ENCODE assay signal across 2 cellular contexts in the genomic region with DNA sequence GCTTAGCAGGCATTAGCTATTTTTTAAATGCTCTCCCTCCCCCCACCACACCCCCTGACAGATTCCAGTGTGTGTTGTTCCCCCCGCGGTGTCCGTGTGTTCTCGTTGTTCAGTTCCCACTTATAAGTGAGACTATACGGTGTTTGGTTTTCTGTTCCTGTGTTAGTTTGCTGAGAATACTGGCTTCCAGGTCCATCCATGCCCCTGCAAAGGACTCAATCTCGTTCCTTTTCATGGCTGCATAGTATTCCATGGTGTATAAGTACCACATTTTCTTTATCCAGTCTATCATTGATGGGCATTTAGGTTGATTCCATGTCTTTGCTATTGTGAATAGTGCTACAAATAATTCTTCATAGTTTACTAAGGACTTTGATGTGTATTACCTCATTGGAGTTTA.
TF ChIP-seq lines count a peak whose summit lies in the region.

No MANE protein-coding gene starts in this region.

TF ChIP-seq in A549, 52 proteins besides CTCF, POLR2A, EP300 and RAD21:
- 0 out of 2 replicates have a peak, but pooled peaks have one; percentile 33 for TF ChIP-seq KDM1A (IDR thresholded peaks at IDR 0.05; ENCODE audit: low read depth)
TF ChIP-seq in A549: peak in this region for 1; not testable (repeated sequence) for 51.

TF ChIP-seq in K562, 482 proteins besides CTCF, POLR2A, EP300 and RAD21 (continued from another document):
- TF ChIP-seq CC2D1A (IDR thresholded peaks at IDR 0.05): peak; percentile 56; the same call in 1 of the 2 replicates
- TF ChIP-seq ARNT (IDR thresholded peaks at IDR 0.05): 0 out of 4 replicates have a peak, but pooled peaks of 1 of the 2 experiments have one; percentile 39
- peak; percentile 99 for TF ChIP-seq ZNF146 (CRISPR knock-in tag; IDR thresholded peaks at IDR 0.05; ENCODE audit: unreplicated experiment)
- 0 out of 3 replicates have a peak, but pooled peaks of 1 of the 2 experiments have one; percentile 48 for TF ChIP-seq CBX3 (IDR thresholded peaks at IDR 0.05; ENCODE audit: borderline replicate concordance in 1 of 2, low read length in 2 of 2)
- TF ChIP-seq SMARCA5 (IDR thresholded peaks at IDR 0.05): peak; percentile 57; the same call in 1 of the 2 replicates
- TF ChIP-seq KDM1A (IDR thresholded peaks at IDR 0.05): peak; percentile 54 to 76; a peak in 3 of 4 replicates
- TF ChIP-seq BCOR (IDR thresholded peaks at IDR 0.05): peak; percentile 85
